ENCODE assay signal across 33 cellular contexts in genomic region chr14:54459106-54459505, GRCh38.
"Had no signal": no experiment of that assay in that cellular context is flagged by ENCODE, and none has a peak within 500 bp of the region (broad histone marks: within the 10 kb centered on the region; RNA-seq: fewer than 3 reads in every experiment).

No MANE protein-coding gene starts in this region.

- FAIRE-seq: astrocyte, TTC549 had no signal

- H3K36me3 ChIP-seq: adrenal gland, brain microvascular endothelial cell, breast epithelium had no signal

- H3K9me3 ChIP-seq: adrenal gland, breast epithelium had no signal

- DNase-seq: activated B cell treated with CpG ODN at 0.5 μM for 24 hours; activated CD4-positive, alpha-beta memory T cell treated with anti-CD3 and anti-CD28 coated beads for 36 hours; activated CD4-positive, alpha-beta T cell treated with anti-CD3 and anti-CD28 coated beads for 4 hours; activated CD4-positive, alpha-beta T cell treated with anti-CD3 and anti-CD28 coated beads, Interleukin-2, amount 50 U/mL, for 1 hour; activated CD4-positive, alpha-beta T cell treated with anti-CD3 and anti-CD28 coated beads, Interleukin-2, amount 50 U/mL, for 4 hours; activated CD4-positive, CD25-positive, alpha-beta regulatory T cell treated with anti-CD3 and anti-CD28 coated beads, Interleukin-2, amount 50 U/mL, for 72 hours; activated CD8-positive, alpha-beta memory T cell treated with anti-CD3 and anti-CD28 coated beads, Interleukin-2, amount 50 U/mL, for 4 hours; activated CD8-positive, alpha-beta T cell treated with anti-CD3 and anti-CD28 coated beads for 36 hours; activated effector memory CD4-positive, alpha-beta T cell treated with anti-CD3 and anti-CD28 coated beads, Interleukin-2, amount 50 U/mL, for 16 hours; activated gamma-delta T cell treated with Interleukin-2 at 50 U/mL for 16 hours; activated naive CD4-positive, alpha-beta T cell; activated naive CD4-positive, alpha-beta T cell treated with anti-CD3 and anti-CD28 coated beads for 36 hours; activated naive CD4-positive, alpha-beta T cell treated with anti-CD3 and anti-CD28 coated beads, Interleukin-2, amount 50 U/mL, for 16 hours; activated naive CD8-positive, alpha-beta T cell treated with anti-CD3 and anti-CD28 coated beads for 36 hours; activated T-cell treated with anti-CD3 and anti-CD28 coated beads for 4 hours; activated T-cell treated with anti-CD3 and anti-CD28 coated beads, Interleukin-2, amount 50 U/mL, for 1 hour; activated T-cell treated with anti-CD3 and anti-CD28 coated beads, Interleukin-2, amount 50 U/mL, for 4 hours; activated T-cell treated with anti-CD3 and anti-CD28 coated beads, Interleukin-2, amount 50 U/mL, for 72 hours; adrenal gland; amniotic stem cell; aorta; body of pancreas; brain microvascular endothelial cell; central memory CD4-positive, alpha-beta T cell; T-helper 1 cell; T-helper 2 cell; T-helper 9 cell had no signal

- H3K4me3 ChIP-seq: adrenal gland, body of pancreas, breast epithelium had no signal

- ATAC-seq: activated CD8-positive, alpha-beta T cell treated with anti-CD3 and anti-CD28 coated beads for 36 hours; activated naive CD4-positive, alpha-beta T cell treated with anti-CD3 and anti-CD28 coated beads, Interleukin-2, amount 50 U/mL, for 72 hours; activated T-cell treated with anti-CD3 and anti-CD28 coated beads, Interleukin-2, amount 50 U/mL, for 4 hours; activated T-cell treated with anti-CD3 and anti-CD28 coated beads, Interleukin-2, amount 50 U/mL, for 72 hours; activated T-helper 17 cell treated with anti-CD3 and anti-CD28 coated beads, Interleukin-2, amount 50 U/mL, for 72 hours; body of pancreas had no signal

- H3K27ac ChIP-seq: adrenal gland, body of pancreas, brain microvascular endothelial cell, breast epithelium, VCaP had no signal

- H3K27me3 ChIP-seq: adrenal gland, brain microvascular endothelial cell, breast epithelium had no signal

- H3K4me1 ChIP-seq: adrenal gland, body of pancreas, breast epithelium had no signal
